Comparison of ENCODE assay signal across 8 cellular contexts in the genomic region with DNA sequence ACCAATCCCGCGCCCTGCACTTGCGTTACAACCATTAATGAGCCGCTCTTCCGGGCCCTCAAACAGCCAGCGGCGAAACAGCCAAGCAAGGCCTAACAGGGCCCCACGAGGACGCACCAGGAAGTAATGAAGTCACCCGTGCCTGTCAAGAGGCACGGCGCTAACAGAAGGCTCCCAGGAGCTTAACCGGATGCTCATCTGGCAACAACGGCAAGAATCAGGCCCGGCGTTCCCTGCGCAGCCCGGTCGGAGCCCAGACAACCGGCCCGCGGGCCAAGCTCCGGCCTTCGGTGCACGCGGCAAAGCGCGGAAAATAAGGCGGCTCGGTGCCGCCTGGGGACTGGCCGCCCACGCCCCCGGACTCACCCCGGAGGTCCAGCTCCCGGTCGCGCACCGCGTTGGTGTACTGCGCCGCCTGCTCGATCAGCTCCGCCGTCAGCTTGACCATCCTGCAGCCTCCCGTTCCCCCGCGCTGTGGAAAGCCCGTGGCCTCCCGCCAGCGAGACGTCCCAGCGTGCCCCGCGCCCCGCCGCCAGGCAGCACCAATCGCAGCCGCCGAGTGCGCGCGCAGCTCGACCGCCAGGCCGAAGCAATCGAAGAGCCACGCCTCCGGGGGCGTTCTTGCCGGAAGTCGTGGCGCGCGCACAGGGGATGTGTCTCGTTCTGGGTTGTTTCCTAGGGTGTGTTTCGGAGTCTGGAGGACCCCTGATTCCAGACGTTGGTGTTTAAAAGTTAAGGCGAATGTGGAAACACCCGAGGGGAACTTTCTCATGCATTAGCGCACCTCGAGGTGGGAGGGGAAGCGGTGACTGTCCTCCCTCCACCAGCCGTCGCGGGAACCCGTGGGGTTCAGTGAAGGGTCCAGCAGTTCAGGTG. TPM values are rescaled to one million over a fixed set of nuclear protein-coding genes. Genes with fewer than 3 reads are reported as not detected.
DNase-seq lines count a peak whose midpoint lies in the region; ATAC-seq, FAIRE-seq and TF ChIP-seq lines count a peak whose summit lies in the region.

A gene (minus strand): TSS at position 518 of the 876 bp plus-strand sequence. CDS start 70 bp downstream, at position 448.

- H3K36me3 Mint-ChIP-seq in dendritic cell treated with granulocyte-macrophage colony-stimulating factor and Interleukin-4, amounts not matched to agents 40 ng/mL and 50 ng/mL, for 4 days (ENCODE audit: low read depth) = peaks cover 28% of the 10 kb centered on the region

- ATAC-seq in GM19395 (IDR thresholded peaks at IDR 0.05; ENCODE audit: unreplicated experiment) (peak; percentile 83), HG03558 (IDR thresholded peaks at IDR 0.05; ENCODE audit: extremely low read depth, unreplicated experiment) (peak; percentile 54), HepG2 (peak; percentile 85)

- peaks cover 59% of the 10 kb centered on the region for H3K79me2 ChIP-seq in HepG2 (ENCODE audit: insufficient read depth, low read length)

- intact Hi-C loops in dendritic cell treated with granulocyte-macrophage colony-stimulating factor and Interleukin-4, amounts not matched to agents 40 ng/mL and 50 ng/mL, for 4 days (cut with micrococcal nuclease) = loop anchor here (1.0 to 2.0 kb wide), 2 partner anchors 18 to 357 kb away; a partner anchor contains a TSS
- intact Hi-C loops in HepG2 (cut with micrococcal nuclease; ENCODE audit: unreplicated experiment) = loop anchor here (5.0 kb wide), 1 partner anchor 357 kb away; a partner anchor contains a TSS

- H3K9me3 ChIP-seq in HepG2 (ENCODE audit: low read length) = no peaks in the 10 kb centered on the region

- BruUV-seq in HepG2 (replicated peaks; lab: Mats Ljungman, UMichigan) = TSS peak; percentile 47

- POLR2A ChIA-PET in HepG2 (lab: Yijun Ruan, JAX) = interaction anchor here (0.6 to 2.1 kb wide), 9 partner anchors 9 to 321 kb away, joined by 3 to 13 read pairs (median 3); no protein-coding TSS in a partner anchor

- peak within 1 kb of the TSS; percentile 95 for H3K4me2 ChIP-seq in HepG2 (ENCODE audit: low read depth, low read length)

- TF ChIP-seq CTCF in C4-2B (conservative IDR thresholded peaks at IDR 0.05) = no peak
- no peak for TF ChIP-seq CTCF in HepG2 (CRISPR knock-in tag; IDR thresholded peaks at IDR 0.05)

- TF ChIP-seq EP300 in HepG2 (IDR thresholded peaks at IDR 0.05; ENCODE audit: low read depth in 2 of 2, low read length in 2 of 2) (peak in 1 of 2 experiments; percentile 59; a peak in 1 of 4 replicates), HepG2 (CRISPR knock-in tag; IDR thresholded peaks at IDR 0.05; ENCODE audit: borderline replicate concordance) (no peak)

- 2% methylated on average over 51 of the region's 87 CpGs for WGBS in HepG2 (ENCODE audit: low lambda C conversion rate)

- H3K9me3 Mint-ChIP-seq in dendritic cell treated with granulocyte-macrophage colony-stimulating factor and Interleukin-4, amounts not matched to agents 40 ng/mL and 50 ng/mL, for 4 days = no peaks in the 10 kb centered on the region

- peaks cover 34% of the 10 kb centered on the region for H3K4me1 ChIP-seq in HepG2 (ENCODE audit: insufficient read depth, low read length)

- peak within 1 kb of the TSS; percentile 95 for H3K9ac ChIP-seq in HepG2 (ENCODE audit: insufficient read depth, low read depth, low read length)

- peaks cover 14% of the 10 kb centered on the region for H3K4me1 Mint-ChIP-seq in dendritic cell treated with granulocyte-macrophage colony-stimulating factor and Interleukin-4, amounts not matched to agents 40 ng/mL and 50 ng/mL, for 4 days (ENCODE audit: low read depth)

- no peak within 1 kb of the TSS for H2AFZ ChIP-seq in HepG2 (ENCODE audit: low read length)

- CTCF ChIA-PET in HepG2 (lab: Yijun Ruan, JAX; ENCODE audit: low intra/inter-chr PET ratio, low total read pairs) = no interaction called here

- peak within 1 kb of the TSS; percentile 66 to 90 (median 77) for H3K4me3 ChIP-seq in HepG2 (replicated peaks in 1 of 3; ENCODE audit: insufficient read depth in 1 of 3, low read depth in 2 of 3, low read length in 3 of 3)

- peak within 1 kb of the TSS; percentile 85 for H3K4me3 Mint-ChIP-seq in dendritic cell treated with granulocyte-macrophage colony-stimulating factor and Interleukin-4, amounts not matched to agents 40 ng/mL and 50 ng/mL, for 4 days

- in situ Hi-C loops in HepG2 (cut with HindIII; ENCODE audit: extremely low pct_ligation_motif_present, low pct_unique_long_range_greater_than_20kb) = loop anchor here (10.0 kb wide), 1 partner anchor 200 kb away; no protein-coding TSS in a partner anchor

- no peak for FAIRE-seq in HepG2 (lab: Jason Lieb, UNC)

- DNase-seq in NCI-H748 treated with DMSO at 0.1 percent for 48 hours (lab: John Stamatoyannopoulos, UW) (peak; percentile 61), HepG2 (ENCODE audit: low spot score) (peak; percentile 84)
- DNase-seq in activated CD4-positive, alpha-beta T cell treated with anti-CD3 and anti-CD28 coated beads, Interleukin-2, amount 50 U/mL, for 24 hours (ENCODE audit: low read depth in 1 of 2, low spot score in 1 of 2) = peak; percentile 95 to 96
- DNase-seq in stimulated activated CD4-positive, alpha-beta T cell treated with anti-CD3 and anti-CD28 coated beads, Interleukin-2, amount 100 ng/mL, for 48 hours = peak; percentile 98 to 99

- H3K27me3 Mint-ChIP-seq in dendritic cell treated with granulocyte-macrophage colony-stimulating factor and Interleukin-4, amounts not matched to agents 40 ng/mL and 50 ng/mL, for 4 days = no peaks in the 10 kb centered on the region

- peaks cover 22% of the 10 kb centered on the region for H4K20me1 ChIP-seq in HepG2 (ENCODE audit: insufficient read depth, low read length)

- H3K27ac Mint-ChIP-seq in dendritic cell treated with granulocyte-macrophage colony-stimulating factor and Interleukin-4, amounts not matched to agents 40 ng/mL and 50 ng/mL, for 4 days = peak within 1 kb of the TSS; percentile 83

- H3K27ac ChIP-seq in C4-2B (peak within 1 kb of the TSS; percentile 98), HepG2 (ENCODE audit: extremely low read length, insufficient read depth, low read length) (peak within 1 kb of the TSS; percentile 85)

- TF ChIP-seq POLR2A in HepG2 (IDR thresholded peaks at IDR 0.05; ENCODE audit: insufficient read depth in 1 of 2, low read depth in 2 of 2, low read length in 2 of 2) = peak; percentile 79 to 81

- H3K36me3 ChIP-seq in HepG2 (replicated peaks in 1 of 2; ENCODE audit: control insufficient read depth in 1 of 2, insufficient read depth in 2 of 2, low read length in 2 of 2) = peaks cover 0 to 13% of the 10 kb centered on the region in 2 experiments; a peak in 3 of 5 replicates

- no peaks in the 10 kb centered on the region; a peak in 1 of 5 replicates for H3K27me3 ChIP-seq in HepG2 (ENCODE audit: control insufficient read depth in 1 of 2, insufficient read depth in 2 of 2, low read length in 2 of 2)

- TF ChIP-seq RAD21 in HepG2 (CRISPR knock-in tag; IDR thresholded peaks at IDR 0.05) = no peak

TF ChIP-seq in HepG2, 621 proteins besides CTCF, POLR2A, EP300 and RAD21 (continues in another document):
- TF ChIP-seq, protein P1, sequence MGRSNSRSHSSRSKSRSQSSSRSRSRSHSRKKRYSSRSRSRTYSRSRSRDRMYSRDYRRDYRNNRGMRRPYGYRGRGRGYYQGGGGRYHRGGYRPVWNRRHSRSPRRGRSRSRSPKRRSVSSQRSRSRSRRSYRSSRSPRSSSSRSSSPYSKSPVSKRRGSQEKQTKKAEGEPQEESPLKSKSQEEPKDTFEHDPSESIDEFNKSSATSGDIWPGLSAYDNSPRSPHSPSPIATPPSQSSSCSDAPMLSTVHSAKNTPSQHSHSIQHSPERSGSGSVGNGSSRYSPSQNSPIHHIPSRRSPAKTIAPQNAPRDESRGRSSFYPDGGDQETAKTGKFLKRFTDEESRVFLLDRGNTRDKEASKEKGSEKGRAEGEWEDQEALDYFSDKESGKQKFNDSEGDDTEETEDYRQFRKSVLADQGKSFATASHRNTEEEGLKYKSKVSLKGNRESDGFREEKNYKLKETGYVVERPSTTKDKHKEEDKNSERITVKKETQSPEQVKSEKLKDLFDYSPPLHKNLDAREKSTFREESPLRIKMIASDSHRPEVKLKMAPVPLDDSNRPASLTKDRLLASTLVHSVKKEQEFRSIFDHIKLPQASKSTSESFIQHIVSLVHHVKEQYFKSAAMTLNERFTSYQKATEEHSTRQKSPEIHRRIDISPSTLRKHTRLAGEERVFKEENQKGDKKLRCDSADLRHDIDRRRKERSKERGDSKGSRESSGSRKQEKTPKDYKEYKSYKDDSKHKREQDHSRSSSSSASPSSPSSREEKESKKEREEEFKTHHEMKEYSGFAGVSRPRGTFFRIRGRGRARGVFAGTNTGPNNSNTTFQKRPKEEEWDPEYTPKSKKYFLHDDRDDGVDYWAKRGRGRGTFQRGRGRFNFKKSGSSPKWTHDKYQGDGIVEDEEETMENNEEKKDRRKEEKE (IDR thresholded peaks at IDR 0.05) = no peak
- TF ChIP-seq SRY (CRISPR knock-in tag; IDR thresholded peaks at IDR 0.05) (peak; percentile 89), ZNF331 (CRISPR knock-in tag; IDR thresholded peaks at IDR 0.05) (peak; percentile 95), ATRX (CRISPR knock-in tag; IDR thresholded peaks at IDR 0.05; ENCODE audit: borderline replicate concordance) (no peak), MXI1 (IDR thresholded peaks at IDR 0.05; ENCODE audit: borderline replicate concordance, low read depth, low read length) (peak; percentile 90)

RNA-seq across cellular contexts. Expression of the gene that starts here (rescaled TPM):
- total RNA-seq in HepG2 (2016; rRNA removed; fragmentation: Illumina TruSeq; extraction: Trizol) = 41.2 and 72.5 TPM in 2 replicates
- 21.5 and 21.7 TPM in 2 replicates for total RNA-seq in HepG2 (2016; cell fraction: cytosol; rRNA removed; fragmentation: Illumina TruSeq; extraction: Trizol; ENCODE audit: low read depth)
- total RNA-seq in HepG2 (2016; cell fraction: insoluble cytoplasmic fraction; rRNA removed; fragmentation: Illumina TruSeq; extraction: Trizol) = 44.9 and 72.9 TPM in 2 replicates
- total RNA-seq in HepG2 (2016; cell fraction: membrane; rRNA removed; fragmentation: Illumina TruSeq; extraction: Trizol) = 29.4 and 29.6 TPM in 2 replicates
- 43.1 and 47.7 TPM in 2 replicates for total RNA-seq in HepG2 (2016; cell fraction: nucleus; rRNA removed; fragmentation: Illumina TruSeq; extraction: Trizol)
- polyA plus RNA-seq in HepG2 (2011; rRNA removed) = 80.0 and 108 TPM in 2 replicates
- polyA plus RNA-seq in HepG2 (2011; cell fraction: cytosol; rRNA removed) = 70.8 and 71.1 TPM in 2 replicates
- 95.5 and 97.7 TPM in 2 replicates for polyA plus RNA-seq in HepG2 (2011; cell fraction: nucleus; rRNA removed)
- 77.4 and 94.8 TPM in 2 replicates for polyA plus RNA-seq in HepG2 (2012)
- 43.0 and 50.4 TPM in 2 replicates for polyA plus RNA-seq in HepG2 (2016; cell fraction: cytosol; fragmentation: Illumina TruSeq; extraction: Trizol; ENCODE audit: low read depth)
- polyA plus RNA-seq in HepG2 (2016; cell fraction: insoluble cytoplasmic fraction; fragmentation: Illumina TruSeq; extraction: Trizol; ENCODE audit: low read depth) = 177 and 178 TPM in 2 replicates
- polyA plus RNA-seq in HepG2 (2016; cell fraction: membrane; fragmentation: Illumina TruSeq; extraction: Trizol; ENCODE audit: low read depth) = 42.8 and 43.9 TPM in 2 replicates
- polyA plus RNA-seq in HepG2 (2016; cell fraction: nucleus; fragmentation: Illumina TruSeq; extraction: Trizol; ENCODE audit: insufficient read depth, low read depth) = 92.5 and 99.3 TPM in 2 replicates
- 12.8 and 30.9 TPM in 2 replicates for polyA minus RNA-seq in HepG2 (2011; rRNA and poly(A)+ RNA removed; ENCODE audit: low replicate concordance)
- 23.8 and 31.7 TPM in 2 replicates for polyA minus RNA-seq in HepG2 (2011; cell fraction: cytosol; rRNA and poly(A)+ RNA removed)
- polyA minus RNA-seq in HepG2 (2011; cell fraction: nucleus; rRNA and poly(A)+ RNA removed) = 50.7 and 51.6 TPM in 2 replicates

Comparison
In these comparisons a context has a peak if more than half of its experiments do, and no peak if none do; other contexts are left out.
1. Peak in every context shown above with its lines: DNase-seq, ATAC-seq, H3K4me3 ChIP-seq and H3K27ac ChIP-seq.